8 cellular contexts compared by ENCODE assay signal in genomic region chr5:141877478-141878185, GRCh38. TPM values are rescaled to one million over a fixed set of nuclear protein-coding genes. Genes with fewer than 3 reads are reported as not detected.
DNase-seq lines count a peak whose midpoint lies in the region; ATAC-seq and TF ChIP-seq lines count a peak whose summit lies in the region.

No MANE protein-coding gene starts in this region.

- H3K4me3 ChIP-seq in Panc1 (ENCODE audit: low read depth in 2 of 2, low read length in 2 of 2) (peak overlapping the region; percentile 45 to 46), thoracic aorta (peak overlapping the region; percentile 88)

- BruUV-seq in Panc1 (replicated peaks; lab: Mats Ljungman, UMichigan), result no TSS peak

- ATAC-seq in Panc1 (peak; percentile 24), thoracic aorta (ENCODE audit: insufficient number of reproducible peaks, low FRiP score, low read depth) (no peak), HG03565 (IDR thresholded peaks at IDR 0.05; ENCODE audit: unreplicated experiment) (no peak), HG03378 (IDR thresholded peaks at IDR 0.05; ENCODE audit: unreplicated experiment) (no peak)

- CTCF ChIA-PET in Panc1 (lab: Charles Lee), result interaction anchor here (0.6 to 2.3 kb wide), 5 partner anchors 52 to 205 kb away, joined by 3 to 19 read pairs (median 6); no protein-coding TSS in a partner anchor

- H3K27me3 ChIP-seq in Panc1 (ENCODE audit: control insufficient read depth, insufficient read depth, low read length), result peaks cover 7% of the 10 kb centered on the region
- peaks cover 8% of the 10 kb centered on the region for H3K27me3 ChIP-seq in thoracic aorta (replicated peaks; ENCODE audit: insufficient read depth)

- POLR2A ChIA-PET in Panc1 (lab: Charles Lee), result interaction anchor here (0.8 kb wide), 1 partner anchor 175 kb away, joined by 3 read pairs; no protein-coding TSS in a partner anchor

- no peaks in the 10 kb centered on the region for H3K9me3 ChIP-seq in Panc1 (ENCODE audit: control insufficient read depth, insufficient read depth, low read depth, low read length)
- H3K9me3 ChIP-seq in thoracic aorta, result no peaks in the 10 kb centered on the region

- H3K36me3 ChIP-seq in Panc1 (ENCODE audit: control insufficient read depth, insufficient read depth, low read length), result no peaks in the 10 kb centered on the region; the same call in 1 of the 2 replicates
- H3K36me3 ChIP-seq in thoracic aorta, result no peaks in the 10 kb centered on the region

- TF ChIP-seq CTCF in Panc1 (IDR thresholded peaks at IDR 0.05) (no peak), thoracic aorta (IDR thresholded peaks at IDR 0.05) (no peak)

- H3K4me1 ChIP-seq in Panc1 (ENCODE audit: control insufficient read depth, insufficient read depth, low read length) (peaks cover 14% of the 10 kb centered on the region), thoracic aorta (ENCODE audit: control insufficient read depth in 1 of 2, low read depth in 2 of 2) (peaks cover 12 to 25% of the 10 kb centered on the region in 2 donors)

- H3K27ac ChIP-seq in Panc1 (ENCODE audit: low read length), result no peak overlapping the region
- peak overlapping the region; percentile 86 for H3K27ac ChIP-seq in caudate nucleus (ENCODE audit: low read depth, low read length)
- peak overlapping the region in 1 of 2 donors; percentile 32 for H3K27ac ChIP-seq in thoracic aorta

- in situ Hi-C loops in Panc1 (cut with HindIII; ENCODE audit: low pct_unique_long_range_greater_than_20kb, low sequenced_read_pairs), result no loop called here

- intact Hi-C loops in Panc1 (cut with micrococcal nuclease; ENCODE audit: unreplicated experiment), result loop anchor here (2.0 kb wide), 2 partner anchors 175 to 185 kb away; no protein-coding TSS in a partner anchor

- DNase-seq in Daoy (ENCODE audit: low read depth), result peak; percentile 48
- no peak for DNase-seq in Panc1 (ENCODE audit: low read depth, low spot score)
- DNase-seq in caudate nucleus (lab: John Stamatoyannopoulos, UW), result peak in 24 of 61 donors; percentile 16 to 64 (median 40)
- peak; percentile 40 for DNase-seq in medulla oblongata (ENCODE audit: extremely low spot score)
- no peak for DNase-seq in thoracic aorta (ENCODE audit: low spot score)
- no peak for DNase-seq in Ammon's horn (ENCODE audit: low spot score)

RNA-seq across cellular contexts. Expression of gene PCDH1, which starts 0.6 kb away (rescaled TPM):
- total RNA-seq in Daoy (2014; rRNA removed; shearing (Covaris generic)), result 2.7 and 4.1 TPM in 2 replicates
- total RNA-seq in Panc1 (2021; ENCODE audit: unreplicated experiment) (9.0 TPM), thoracic aorta (10 to 100 TPM; 24.6 to 43.4 TPM)
- polyA plus RNA-seq in Panc1 (2012; ENCODE audit: insufficient read length), result 3.9 TPM

RNA-seq across cellular contexts. Expression of gene DELE1, which starts 46.0 kb away (rescaled TPM):
- total RNA-seq in Daoy (2014; rRNA removed; shearing (Covaris generic)), result 40.5 and 52.2 TPM in 2 replicates
- total RNA-seq in Panc1 (2021; ENCODE audit: unreplicated experiment) (78.4 TPM), thoracic aorta (100 to 1,000 TPM in 1 of 2 donors, 10 to 100 TPM in 1; 82.5 to 108 TPM)
- polyA plus RNA-seq in Panc1 (2012; ENCODE audit: insufficient read length), result 85.5 TPM

Comparison
In these comparisons a context has a peak if more than half of its experiments do, and no peak if none do; other contexts are left out.
1. DNase-seq: peak in Daoy (single experiment) and medulla oblongata (single experiment); none in Panc1 (single experiment), thoracic aorta (single experiment) and Ammon's horn (single experiment).